ENCODE assay signal across 11 cellular contexts in the genomic region with DNA sequence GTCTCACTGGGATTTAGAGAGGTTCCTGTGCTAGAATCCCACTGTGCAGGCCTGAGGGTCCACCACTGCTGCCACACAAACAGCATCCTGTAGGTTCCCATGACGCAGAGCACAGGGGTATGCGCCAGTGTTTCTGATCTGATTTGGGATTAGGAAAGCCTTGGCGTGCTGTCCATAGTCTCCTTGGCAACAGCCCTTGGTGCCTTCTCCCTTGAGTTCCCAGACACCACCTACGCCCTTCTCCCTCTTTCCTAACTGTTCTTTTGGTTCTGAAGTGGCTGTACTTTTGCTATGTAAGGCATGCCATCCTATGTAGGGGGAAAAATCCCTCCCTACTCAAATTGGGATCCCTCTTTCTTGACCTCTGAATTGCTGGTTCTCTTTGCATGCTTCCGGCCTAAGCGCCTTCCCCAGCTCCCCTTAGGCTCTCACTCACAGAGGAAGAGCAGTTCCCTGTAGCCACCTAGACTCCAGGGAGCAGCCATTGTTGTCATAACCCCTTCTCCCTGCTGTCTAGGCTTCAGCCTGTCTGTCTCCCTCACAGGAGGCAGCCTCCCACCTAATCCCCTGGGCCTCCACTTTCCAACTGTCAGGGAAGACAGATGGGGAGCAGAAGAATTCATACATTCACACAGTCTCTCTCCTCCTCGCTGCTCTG. TPM values are rescaled to one million over a fixed set of nuclear protein-coding genes. Genes with fewer than 3 reads are reported as not detected.
DNase-seq lines count a peak whose midpoint lies in the region; ATAC-seq and TF ChIP-seq lines count a peak whose summit lies in the region.
"Had no signal": no experiment of that assay in that cellular context is flagged by ENCODE, and none has a peak within 500 bp of the region (broad histone marks: within the 10 kb centered on the region; RNA-seq: fewer than 3 reads in every experiment).

No MANE protein-coding gene starts in this region.

- H3K27me3 Mint-ChIP-seq in MCF 10A (ENCODE audit: insufficient read depth, unreplicated experiment), result no peaks in the 10 kb centered on the region

- ATAC-seq in left cardiac atrium (peak; percentile 48 to 70), aorta (ENCODE audit: low FRiP score) (peak; percentile 67)

- H3K27ac ChIP-seq in breast epithelium (peak overlapping the region; percentile 21 to 77), aorta (ENCODE audit: low read depth in 1 of 2, low read length in 2 of 2) (peak overlapping the region in 1 of 2 donors; percentile 55), stomach (peak overlapping the region in 2 of 5 donors; percentile 18 to 52)

- DNase-seq in breast epithelium (ENCODE audit: low spot score in 2 of 2), result no peak
- DNase-seq in MCF 10A (ENCODE audit: unreplicated experiment), result no peak
- no peak for DNase-seq in NB4 (ENCODE audit: low read depth)
- no peak for DNase-seq in left cardiac atrium
- peak in 1 of 2 donors; percentile 56 for DNase-seq in aorta
- DNase-seq in NCI-H2107 treated with DMSO at 0.1 percent for 48 hours (lab: John Stamatoyannopoulos, UW; ENCODE audit: unreplicated experiment), result no peak
- no peak for DNase-seq in stomach
- DNase-seq in OCI-M1 (lab: John Stamatoyannopoulos, UW), result no peak
- DNase-seq: Caco-2, cortex of kidney, NCI-H226 had no signal

- intact Hi-C loops in breast epithelium (cut with DNase I; ENCODE audit: low total_unique reads) (no loop called here), MCF 10A (cut with micrococcal nuclease) (no loop called here), left cardiac atrium (cut with DNase I) (no loop called here), aorta (cut with DNase I) (no loop called here), stomach (cut with DNase I; ENCODE audit: low total_unique reads) (no loop called here)

- H3K4me1 ChIP-seq in breast epithelium (no peaks in the 10 kb centered on the region), aorta (ENCODE audit: control insufficient read depth in 1 of 2, insufficient read depth in 2 of 2, low read length in 2 of 2) (no peaks in the 10 kb centered on the region), stomach (peaks cover 0 to 9% (median 0%) of the 10 kb centered on the region in 4 donors)
- H3K4me1 ChIP-seq: Caco-2 had no signal

- H3K27ac Mint-ChIP-seq in MCF 10A (ENCODE audit: low read depth, unreplicated experiment), result no peak overlapping the region

- BruUV-seq in MCF 10A (replicated peaks; lab: Mats Ljungman, UMichigan), result no TSS peak

- H3K4me3 ChIP-seq in breast epithelium, result no peak overlapping the region
- peak overlapping the region; percentile 14 for H3K4me3 ChIP-seq in NB4 (ENCODE audit: low read depth, low read length)
- no peak overlapping the region for H3K4me3 ChIP-seq in aorta (ENCODE audit: low read length in 2 of 2)
- H3K4me3 ChIP-seq in stomach, result no peak overlapping the region

- TF ChIP-seq POLR2A in breast epithelium (IDR thresholded peaks at IDR 0.05) (no peak), NB4 (IDR thresholded peaks at IDR 0.05; ENCODE audit: extremely low read depth, insufficient read length) (no peak), stomach (IDR thresholded peaks at IDR 0.05) (no peak)

- H3K4me1 Mint-ChIP-seq in MCF 10A (ENCODE audit: insufficient read depth, unreplicated experiment), result no peaks in the 10 kb centered on the region

- POLR2A ChIA-PET in MCF 10A (lab: Yijun Ruan, JAX), result no interaction called here

- H3K9me3 ChIP-seq in breast epithelium, result no peaks in the 10 kb centered on the region
- H3K9me3 ChIP-seq in aorta (ENCODE audit: control insufficient read depth, low read length), result no peaks in the 10 kb centered on the region
- H3K9me3 ChIP-seq in stomach, result no peaks in the 10 kb centered on the region
- H3K9me3 ChIP-seq: Caco-2 had no signal

- CTCF ChIA-PET in MCF 10A (lab: Yijun Ruan, JAX), result no interaction called here

- 58 to 68% methylated on average over 7 of the region's 7 CpGs for WGBS in aorta, 2 donors
- WGBS in stomach, 5 donors, result 81 to 89% (median 85%) methylated on average over 7 of the region's 7 CpGs

- TF ChIP-seq CTCF in breast epithelium (IDR thresholded peaks at IDR 0.05) (no peak), MCF 10A (IDR thresholded peaks at IDR 0.05; ENCODE audit: unreplicated experiment) (no peak), NB4 (IDR thresholded peaks at IDR 0.05; ENCODE audit: low read depth, low read length) (no peak), stomach (IDR thresholded peaks at IDR 0.05) (no peak)

- no peak for TF ChIP-seq EP300 in stomach (IDR thresholded peaks at IDR 0.05)

- H3K36me3 ChIP-seq in breast epithelium, result no peaks in the 10 kb centered on the region
- no peaks in the 10 kb centered on the region for H3K36me3 ChIP-seq in aorta (ENCODE audit: control insufficient read depth in 1 of 2, insufficient read depth in 2 of 2, low read length in 1 of 2)
- no peaks in the 10 kb centered on the region for H3K36me3 ChIP-seq in stomach

- H3K27me3 ChIP-seq in breast epithelium (no peaks in the 10 kb centered on the region), aorta (ENCODE audit: control insufficient read depth in 1 of 2, insufficient read depth in 2 of 2, low read length in 1 of 2) (no peaks in the 10 kb centered on the region), stomach (no peaks in the 10 kb centered on the region)

- no peaks in the 10 kb centered on the region for H3K9me3 Mint-ChIP-seq in MCF 10A (ENCODE audit: unreplicated experiment)

- H3K4me3 Mint-ChIP-seq in MCF 10A (ENCODE audit: unreplicated experiment), result no peak overlapping the region

- no peaks in the 10 kb centered on the region for H3K36me3 Mint-ChIP-seq in MCF 10A (ENCODE audit: insufficient read depth, unreplicated experiment)

RNA-seq across cellular contexts. Expression of a gene that starts 14.8 kb away (rescaled TPM):
- total RNA-seq in breast epithelium (10 to 100 TPM; 19.0 to 23.9 (median 19.7) TPM), MCF 10A (2022) (10.0 and 10.8 TPM in 2 replicates), left cardiac atrium (10 to 100 TPM; 16.0 to 21.5 TPM), aorta (10 to 100 TPM; 18.1 to 21.4 TPM), stomach (10 to 100 TPM in 3 of 5 donors, 1 to 10 TPM in 2; 2.9 to 71.0 (median 19.8) TPM)
- polyA plus RNA-seq in aorta (1 to 10 TPM; 5.8 to 6.0 TPM), stomach (1 to 10 TPM; 2.2 to 7.5 (median 2.7) TPM)
